Comparison of ENCODE assay signal across 15 cellular contexts in genomic region chr19:19207637-19208582, GRCh38. TPM values are rescaled to one million over a fixed set of nuclear protein-coding genes. Genes with fewer than 3 reads are reported as not detected.
DNase-seq lines count a peak whose midpoint lies in the region; ATAC-seq, FAIRE-seq and TF ChIP-seq lines count a peak whose summit lies in the region.
"Had no signal": no experiment of that assay in that cellular context is flagged by ENCODE, and none has a peak within 500 bp of the region (broad histone marks: within the 10 kb centered on the region; RNA-seq: fewer than 3 reads in every experiment).

No MANE protein-coding gene starts in this region.

- ATAC-seq in HG03139 (IDR thresholded peaks at IDR 0.05; ENCODE audit: unreplicated experiment) = no peak

- H3K4me1 Mint-ChIP-seq in activated CD4-positive, alpha-beta T cell treated with anti-CD3 and anti-CD28 coated beads, Interleukin-2, amount 10 ng/mL, durations not matched to agents 7 days and 5 days = peaks cover 35% of the 10 kb centered on the region

- H3K27me3 Mint-ChIP-seq in activated CD4-positive, alpha-beta T cell treated with anti-CD3 and anti-CD28 coated beads, Interleukin-2, amount 10 ng/mL, durations not matched to agents 7 days and 5 days = peaks cover 16% of the 10 kb centered on the region

- peaks cover 8% of the 10 kb centered on the region for H3K9me3 Mint-ChIP-seq in activated CD4-positive, alpha-beta T cell treated with anti-CD3 and anti-CD28 coated beads, Interleukin-2, amount 10 ng/mL, durations not matched to agents 7 days and 5 days

- POLR2A ChIA-PET in activated CD4-positive, alpha-beta T cell treated with anti-CD3 and anti-CD28 coated beads, Interleukin-2, amount 10 ng/mL, durations not matched to agents 7 days and 5 days (lab: Charles Lee) = no interaction called here

- H3K27ac ChIP-seq in epithelial cell of prostate (peak overlapping the region; percentile 45), small intestine (ENCODE audit: low read depth in 1 of 2, low read length in 1 of 2) (no peak overlapping the region)
- H3K27ac ChIP-seq: thyroid gland had no signal

- CTCF ChIA-PET in activated CD4-positive, alpha-beta T cell treated with anti-CD3 and anti-CD28 coated beads, Interleukin-2, amount 10 ng/mL, durations not matched to agents 7 days and 5 days (lab: Charles Lee) = interaction anchor here (1.7 kb wide), 1 partner anchor 17 kb away, joined by 5 read pairs; no protein-coding TSS in a partner anchor

- TF ChIP-seq POLR2A in GM12892 (IDR thresholded peaks at IDR 0.05; ENCODE audit: low read depth, low read length) = no peak

- FAIRE-seq in small intestine (lab: Jason Lieb, UNC) = no peak
- no peak for FAIRE-seq in GM12892 (lab: Jason Lieb, UNC)
- FAIRE-seq: A204.1 had no signal

- no peak overlapping the region for H3K4me3 Mint-ChIP-seq in activated CD4-positive, alpha-beta T cell treated with anti-CD3 and anti-CD28 coated beads, Interleukin-2, amount 10 ng/mL, durations not matched to agents 7 days and 5 days

- H3K27ac Mint-ChIP-seq in activated CD4-positive, alpha-beta T cell treated with anti-CD3 and anti-CD28 coated beads, Interleukin-2, amount 10 ng/mL, durations not matched to agents 7 days and 5 days = peak overlapping the region; percentile 84

- H3K36me3 ChIP-seq in small intestine (ENCODE audit: control insufficient read depth in 2 of 2, insufficient read depth in 2 of 2, low read length in 2 of 2) = no peaks in the 10 kb centered on the region
- H3K36me3 ChIP-seq: Peyer's patch, thyroid gland had no signal

- DNase-seq in activated CD4-positive, alpha-beta T cell treated with anti-CD3 and anti-CD28 coated beads, Interleukin-2, amount 10 ng/mL, durations not matched to agents 7 days and 5 days = no peak
- DNase-seq in activated CD4-positive, alpha-beta T cell treated with anti-CD3 and anti-CD28 coated beads for 4 hours = no peak
- DNase-seq in epithelial cell of prostate (ENCODE audit: low read depth, low spot score) = no peak
- peak; percentile 37 for DNase-seq in small intestine
- DNase-seq in GM12892 (ENCODE audit: insufficient read length) = no peak
- DNase-seq: Calu3, foreskin fibroblast, NCI-H187, NCI-H69, Peyer's patch, thyroid gland had no signal

- WGBS in small intestine, 3 donors = 48 to 66% (median 57%) methylated on average over 2 to 8 of the region's 8 CpGs

- H3K9me3 ChIP-seq in small intestine (ENCODE audit: control insufficient read depth, low read depth) = peaks cover 2% of the 10 kb centered on the region
- H3K9me3 ChIP-seq: Peyer's patch, thyroid gland had no signal

- H3K4me3 ChIP-seq in small intestine (ENCODE audit: low read depth in 1 of 2, low read length in 2 of 2) = no peak overlapping the region
- H3K4me3 ChIP-seq: Peyer's patch, thyroid gland had no signal

- peaks cover 9 to 21% of the 10 kb centered on the region in 2 donors for H3K27me3 ChIP-seq in small intestine (ENCODE audit: control insufficient read depth in 2 of 2, insufficient read depth in 2 of 2, low read length in 2 of 2)

- H3K4me1 ChIP-seq in small intestine (ENCODE audit: control insufficient read depth in 2 of 2, insufficient read depth in 1 of 2, low read depth in 1 of 2, low read length in 1 of 2) = no peaks in the 10 kb centered on the region

- H3K36me3 Mint-ChIP-seq in activated CD4-positive, alpha-beta T cell treated with anti-CD3 and anti-CD28 coated beads, Interleukin-2, amount 10 ng/mL, durations not matched to agents 7 days and 5 days (ENCODE audit: low read depth) = peaks cover 6% of the 10 kb centered on the region

RNA-seq across cellular contexts. Expression of gene NCAN, which starts 3.8 kb away (rescaled TPM):
- not detected for total RNA-seq in activated CD4-positive, alpha-beta T cell treated with anti-CD3 and anti-CD28 coated beads, Interleukin-2, amount 10 ng/mL, durations not matched to agents 7 days and 5 days
- under 1 TPM in 2 of 3 donors, not detected in 1; 0.16 to 0.27 TPM for polyA plus RNA-seq in small intestine
- 0.28 TPM for polyA plus RNA-seq in GM12892 (2012; ENCODE audit: missing spikeins)
- total RNA-seq: Calu3, H4, Peyer's patch, pulmonary artery endothelial cell had no signal

RNA-seq across cellular contexts. Expression of gene NR2C2AP, which starts 4.7 kb away (rescaled TPM):
- total RNA-seq in activated CD4-positive, alpha-beta T cell treated with anti-CD3 and anti-CD28 coated beads, Interleukin-2, amount 10 ng/mL, durations not matched to agents 7 days and 5 days = 10 to 100 TPM; 29.9 to 37.2 TPM
- 10 to 100 TPM in 2 of 3 donors, 1 to 10 TPM in 1; 8.1 to 22.9 (median 14.6) TPM for polyA plus RNA-seq in small intestine
- polyA plus RNA-seq in GM12892 (2012; ENCODE audit: missing spikeins) = 22.8 TPM

RNA-seq across cellular contexts. Expression of gene RFXANK, which starts 15.9 kb away (rescaled TPM):
- total RNA-seq in activated CD4-positive, alpha-beta T cell treated with anti-CD3 and anti-CD28 coated beads, Interleukin-2, amount 10 ng/mL, durations not matched to agents 7 days and 5 days = 100 to 1,000 TPM in 1 of 2 experiments, 10 to 100 TPM in 1; 82.5 to 104 TPM
- 100 to 1,000 TPM in 2 of 3 donors, 10 to 100 TPM in 1; 89.4 to 149 (median 119) TPM for polyA plus RNA-seq in small intestine
- polyA plus RNA-seq in GM12892 (2012; ENCODE audit: missing spikeins) = 77.3 TPM

RNA-seq across cellular contexts. Expression of gene BORCS8, which starts 16.0 kb away (rescaled TPM):
- total RNA-seq in activated CD4-positive, alpha-beta T cell treated with anti-CD3 and anti-CD28 coated beads, Interleukin-2, amount 10 ng/mL, durations not matched to agents 7 days and 5 days = 10 to 100 TPM; 34.2 to 35.8 TPM
- 10 to 100 TPM; 15.1 to 24.7 (median 21.5) TPM for polyA plus RNA-seq in small intestine
- 18.2 TPM for polyA plus RNA-seq in GM12892 (2012; ENCODE audit: missing spikeins)

RNA-seq across cellular contexts. Expression of gene MEF2B, which starts 37.8 kb away (rescaled TPM):
- total RNA-seq in activated CD4-positive, alpha-beta T cell treated with anti-CD3 and anti-CD28 coated beads, Interleukin-2, amount 10 ng/mL, durations not matched to agents 7 days and 5 days = 1 to 10 TPM; 2.4 to 3.4 TPM
- polyA plus RNA-seq in small intestine = 1 to 10 TPM; 1.5 to 3.2 (median 2.5) TPM
- polyA plus RNA-seq in GM12892 (2012; ENCODE audit: missing spikeins) = 2.2 TPM
